Comparison of ENCODE assay signal across 8 cellular contexts in the genomic region with DNA sequence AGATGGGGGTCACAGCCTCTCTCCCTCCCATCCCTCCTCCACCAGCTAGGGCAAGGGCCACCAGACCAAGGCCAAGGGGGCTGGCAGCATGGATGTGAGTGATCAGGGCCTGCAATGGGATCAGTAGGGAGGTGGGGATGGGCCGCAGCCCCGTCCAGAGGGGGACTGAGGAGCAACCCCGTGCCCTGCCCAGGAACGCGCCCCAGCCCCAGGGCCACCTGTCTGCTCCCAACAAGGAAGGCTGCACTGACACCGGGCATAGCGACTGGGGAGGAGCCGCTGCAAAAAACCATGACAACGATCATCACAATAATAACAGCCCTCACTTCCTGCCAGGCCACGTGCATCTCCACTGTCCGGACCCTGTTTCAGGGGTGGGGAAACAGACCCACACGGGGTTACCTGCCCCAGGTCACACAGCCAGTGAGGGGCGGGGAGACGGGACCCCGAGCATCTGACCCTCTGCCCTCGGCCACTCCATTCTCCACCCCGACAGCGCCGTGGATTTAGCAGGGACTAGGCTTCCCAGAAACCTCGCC. TPM values are rescaled to one million over a fixed set of nuclear protein-coding genes. Genes with fewer than 3 reads are reported as not detected.
DNase-seq lines count a peak whose midpoint lies in the region; ATAC-seq and TF ChIP-seq lines count a peak whose summit lies in the region.

No MANE protein-coding gene starts in this region.

- H3K9ac ChIP-seq in mesenchymal stem cell (ENCODE audit: low read length), result peak overlapping the region; percentile 88

- peak overlapping the region; percentile 64 for H4K91ac ChIP-seq in mesenchymal stem cell (ENCODE audit: low read length)

- peak overlapping the region; percentile 83 for H3K27ac Mint-ChIP-seq in CD4-positive, alpha-beta T cell
- peak overlapping the region; percentile 53; the same call in 1 of the 2 replicates for H3K27ac Mint-ChIP-seq in WTC11

- H2BK15ac ChIP-seq in mesenchymal stem cell (ENCODE audit: low read depth, poor library complexity, severe bottlenecking), result no peak overlapping the region

- H3K4me1 Mint-ChIP-seq in CD4-positive, alpha-beta T cell (ENCODE audit: low read depth), result peaks cover 65% of the 10 kb centered on the region
- H3K4me1 Mint-ChIP-seq in WTC11, result peaks cover 56% of the 10 kb centered on the region

- no peak overlapping the region for H2AFZ ChIP-seq in mesenchymal stem cell (ENCODE audit: low read depth, low read length)

- ATAC-seq in CD4-positive, alpha-beta T cell (ENCODE audit: poor library complexity), result peak; percentile 78
- ATAC-seq in HG02981 (IDR thresholded peaks at IDR 0.05; ENCODE audit: unreplicated experiment), result peak; percentile 37
- ATAC-seq in WTC11, result peak; percentile 15
- ATAC-seq in HG02623 (IDR thresholded peaks at IDR 0.05; ENCODE audit: unreplicated experiment), result no peak

- no peaks in the 10 kb centered on the region for H3K9me3 ChIP-seq in CD4-positive, alpha-beta T cell (ENCODE audit: control insufficient read depth, low read length)
- no peaks in the 10 kb centered on the region for H3K9me3 ChIP-seq in mesenchymal stem cell (ENCODE audit: control insufficient read depth, low read length)

- no peaks in the 10 kb centered on the region for H3K27me3 ChIP-seq in CD4-positive, alpha-beta T cell (ENCODE audit: control insufficient read depth, insufficient read depth, low read length)
- H3K27me3 ChIP-seq in mesenchymal stem cell (ENCODE audit: control insufficient read depth in 1 of 2, insufficient read depth in 1 of 2, low read length in 2 of 2), result no peaks in the 10 kb centered on the region

- CTCF ChIA-PET in CD4-positive, alpha-beta T cell (lab: Charles Lee), result interaction anchor here (0.5 to 0.7 kb wide), 2 partner anchors 212 to 298 kb away, joined by 3 read pairs; no protein-coding TSS in a partner anchor
- CTCF ChIA-PET in WTC11 (lab: Charles Lee), result no interaction called here

- peak overlapping the region in 1 of 2 experiments; percentile 17 for H3K4me3 ChIP-seq in mesenchymal stem cell (ENCODE audit: insufficient read depth in 1 of 2, low read depth in 1 of 2, low read length in 2 of 2)

- H2AK5ac ChIP-seq in mesenchymal stem cell (ENCODE audit: low read length, severe bottlenecking), result peak overlapping the region; percentile 75

- peak overlapping the region in 1 of 2 experiments; percentile 85 for H3K14ac ChIP-seq in mesenchymal stem cell (ENCODE audit: low read length in 2 of 2)

- H3K79me1 ChIP-seq in mesenchymal stem cell (replicated peaks; ENCODE audit: low read length, poor library complexity, severe bottlenecking), result no peaks in the 10 kb centered on the region

- peak overlapping the region in 1 of 2 experiments; percentile 94 for H2BK12ac ChIP-seq in mesenchymal stem cell (ENCODE audit: low read length in 2 of 2)

- no peak overlapping the region for H3K23ac ChIP-seq in mesenchymal stem cell (ENCODE audit: low read length in 2 of 2)

- intact Hi-C loops in CD4-positive, alpha-beta T cell (cut with DNase I, micrococcal nuclease), result loop anchor here in 1 of 2 experiments (10.0 kb wide), 1 partner anchor 148 kb away; no protein-coding TSS in a partner anchor

- TF ChIP-seq CTCF in CD4-positive, alpha-beta T cell (IDR thresholded peaks at IDR 0.05), result no peak
- no peak for TF ChIP-seq CTCF in WTC11 (IDR thresholded peaks at IDR 0.05)

- H3K27me3 Mint-ChIP-seq in CD4-positive, alpha-beta T cell, result no peaks in the 10 kb centered on the region
- no peaks in the 10 kb centered on the region for H3K27me3 Mint-ChIP-seq in WTC11 (ENCODE audit: low read depth)

- DNase-seq in CD4-positive, alpha-beta T cell, result peak in 4 of 10 experiments; percentile 20 to 33 (median 22)
- no peak for DNase-seq in WTC11 (ENCODE audit: low spot score)
- DNase-seq in mesenchymal stem cell, result peak; percentile 81
- no peak for DNase-seq in stimulated activated CD4-positive, alpha-beta T cell treated with anti-CD3 and anti-CD28 coated beads, Interleukin-4, amount 100 ng/mL, for 4 hours
- no peak for DNase-seq in activated effector memory CD4-positive, alpha-beta T cell treated with Interleukin-2 at 50 U/mL for 16 hours
- no peak for DNase-seq in germinal center (ENCODE audit: low spot score)

- H3K18ac ChIP-seq in mesenchymal stem cell (ENCODE audit: low read depth in 1 of 2, low read length in 2 of 2), result peak overlapping the region; percentile 84 to 85

- peak overlapping the region; percentile 80 for H4K8ac ChIP-seq in mesenchymal stem cell (ENCODE audit: low read length)

- H3K4me1 ChIP-seq in mesenchymal stem cell (ENCODE audit: control insufficient read depth, insufficient read depth, low read depth, low read length), result peaks cover 76% of the 10 kb centered on the region

- peak overlapping the region; percentile 29 to 37 for H3K4ac ChIP-seq in mesenchymal stem cell (ENCODE audit: low read depth in 1 of 2, low read length in 2 of 2)

- no peaks in the 10 kb centered on the region for H3K36me3 Mint-ChIP-seq in CD4-positive, alpha-beta T cell (ENCODE audit: low read depth)
- H3K36me3 Mint-ChIP-seq in WTC11, result no peaks in the 10 kb centered on the region

- H3K9me3 Mint-ChIP-seq in CD4-positive, alpha-beta T cell, result no peaks in the 10 kb centered on the region
- no peaks in the 10 kb centered on the region for H3K9me3 Mint-ChIP-seq in WTC11

- H3K27ac ChIP-seq in CD4-positive, alpha-beta T cell (ENCODE audit: low read depth, low read length), result no peak overlapping the region
- H3K27ac ChIP-seq in mesenchymal stem cell (ENCODE audit: low read length, poor library complexity, severe bottlenecking), result peak overlapping the region; percentile 93

- POLR2A ChIA-PET in CD4-positive, alpha-beta T cell (lab: Charles Lee), result no interaction called here
- POLR2A ChIA-PET in WTC11 (lab: Charles Lee), result no interaction called here

- H2BK5ac ChIP-seq in mesenchymal stem cell (ENCODE audit: low read depth, low read length, poor library complexity, severe bottlenecking), result peak overlapping the region; percentile 89

- H3K4me3 Mint-ChIP-seq in CD4-positive, alpha-beta T cell, result no peak overlapping the region
- H3K4me3 Mint-ChIP-seq in WTC11, result no peak overlapping the region

- H3K36me3 ChIP-seq in mesenchymal stem cell (ENCODE audit: control insufficient read depth in 1 of 2, insufficient read depth in 2 of 2, low read depth in 1 of 2, low read length in 2 of 2), result peaks cover 6 to 25% of the 10 kb centered on the region in 2 experiments

- peak overlapping the region; percentile 61 for H3K4me2 ChIP-seq in mesenchymal stem cell (ENCODE audit: low read length, poor library complexity, severe bottlenecking)

- H2BK120ac ChIP-seq in mesenchymal stem cell (ENCODE audit: low read depth, low read length), result no peak overlapping the region

- 52% methylated on average over 20 of the region's 20 CpGs for WGBS in mesenchymal stem cell

TF ChIP-seq in WTC11, 78 proteins besides CTCF, POLR2A, EP300 and RAD21 (continues in another document):
- TF ChIP-seq, protein P1, sequence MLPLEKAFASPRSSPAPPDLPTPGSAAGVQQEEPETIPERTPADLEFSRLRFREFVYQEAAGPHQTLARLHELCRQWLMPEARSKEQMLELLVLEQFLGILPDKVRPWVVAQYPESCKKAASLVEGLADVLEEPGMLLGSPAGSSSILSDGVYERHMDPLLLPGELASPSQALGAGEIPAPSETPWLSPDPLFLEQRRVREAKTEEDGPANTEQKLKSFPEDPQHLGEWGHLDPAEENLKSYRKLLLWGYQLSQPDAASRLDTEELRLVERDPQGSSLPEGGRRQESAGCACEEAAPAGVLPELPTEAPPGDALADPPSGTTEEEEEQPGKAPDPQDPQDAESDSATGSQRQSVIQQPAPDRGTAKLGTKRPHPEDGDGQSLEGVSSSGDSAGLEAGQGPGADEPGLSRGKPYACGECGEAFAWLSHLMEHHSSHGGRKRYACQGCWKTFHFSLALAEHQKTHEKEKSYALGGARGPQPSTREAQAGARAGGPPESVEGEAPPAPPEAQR (CRISPR knock-in tag; IDR thresholded peaks at IDR 0.05), result no peak
- TF ChIP-seq NR3C1 (CRISPR knock-in tag; conservative IDR thresholded peaks at IDR 0.05; ENCODE audit: low read depth) (no peak), ATF1 (CRISPR knock-in tag; IDR thresholded peaks at IDR 0.05) (no peak), RORB (CRISPR knock-in tag; IDR thresholded peaks at IDR 0.05) (no peak), FOXK1 (CRISPR knock-in tag; IDR thresholded peaks at IDR 0.05) (no peak), PRRX2 (CRISPR knock-in tag; IDR thresholded peaks at IDR 0.05) (no peak), SP1 (CRISPR knock-in tag; conservative IDR thresholded peaks at IDR 0.05) (no peak), ZNF232 (CRISPR knock-in tag; IDR thresholded peaks at IDR 0.05) (no peak)
- TF ChIP-seq, protein P2, sequence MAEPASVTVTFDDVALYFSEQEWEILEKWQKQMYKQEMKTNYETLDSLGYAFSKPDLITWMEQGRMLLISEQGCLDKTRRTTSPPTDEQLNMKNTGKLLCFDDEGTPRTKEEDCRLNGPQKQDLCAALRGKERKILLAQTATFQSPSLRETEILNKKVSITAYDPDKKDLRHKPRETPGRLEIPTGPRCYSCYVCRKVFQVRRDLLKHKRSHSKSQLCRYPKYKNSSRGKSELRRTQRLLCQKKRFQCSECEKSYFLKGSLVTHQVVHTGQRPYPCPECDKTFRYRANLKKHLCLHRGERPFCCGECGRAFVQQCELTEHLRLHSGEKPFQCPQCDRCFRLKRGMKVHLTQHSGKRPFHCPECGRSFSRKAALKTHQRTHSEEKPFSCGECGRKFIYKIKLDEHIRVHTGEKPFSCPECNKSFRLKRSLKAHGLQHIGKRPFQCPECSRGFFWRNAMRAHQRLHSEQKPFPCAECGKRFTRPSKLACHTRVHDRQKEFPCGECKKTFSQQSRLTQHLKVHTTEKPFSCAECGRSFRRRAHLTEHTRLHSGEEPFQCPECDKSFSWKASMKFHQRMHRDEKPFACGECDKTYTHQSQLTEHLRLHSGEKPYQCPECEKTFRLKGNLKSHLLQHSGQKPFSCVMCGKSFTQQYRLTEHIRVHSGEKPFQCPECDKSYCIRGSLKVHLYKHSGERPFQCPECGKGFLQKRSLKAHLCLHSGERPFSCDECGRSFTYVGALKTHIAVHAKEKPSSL (CRISPR knock-in tag; conservative IDR thresholded peaks at IDR 0.05), result no peak
- TF ChIP-seq, protein P3, sequence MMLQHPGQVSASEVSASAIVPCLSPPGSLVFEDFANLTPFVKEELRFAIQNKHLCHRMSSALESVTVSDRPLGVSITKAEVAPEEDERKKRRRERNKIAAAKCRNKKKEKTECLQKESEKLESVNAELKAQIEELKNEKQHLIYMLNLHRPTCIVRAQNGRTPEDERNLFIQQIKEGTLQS (CRISPR knock-in tag; conservative IDR thresholded peaks at IDR 0.05), result no peak

RNA-seq across cellular contexts. Expression of a gene that starts 24.3 kb away (rescaled TPM):
- 100 to 1,000 TPM; 133 to 140 TPM for total RNA-seq in CD4-positive, alpha-beta T cell
- 283 to 326 TPM (median 304 TPM) in 3 replicates for total RNA-seq in WTC11 (2021)
- polyA plus RNA-seq in mesenchymal stem cell (2013, experiment 1 of 2), result 120 TPM
- polyA plus RNA-seq in mesenchymal stem cell (2013, experiment 2 of 2), result 113 TPM
